Comparison of ENCODE assay signal across 17 cellular contexts in genomic region chr5:68037541-68037940, GRCh38.
DNase-seq lines count a peak whose midpoint lies in the region; ATAC-seq, FAIRE-seq and TF ChIP-seq lines count a peak whose summit lies in the region.
"Had no signal": no experiment of that assay in that cellular context is flagged by ENCODE, and none has a peak within 500 bp of the region (broad histone marks: within the 10 kb centered on the region; RNA-seq: fewer than 3 reads in every experiment).

No MANE protein-coding gene starts in this region.

- no peak for DNase-seq in Right ventricle myocardium inferior (ENCODE audit: missing footprints)
- DNase-seq in Right ventricle myocardium superior: no peak
- DNase-seq in bronchial epithelial cell (ENCODE audit: low read depth): peak; percentile 7
- DNase-seq in foreskin fibroblast: peak; percentile 27 to 45
- DNase-seq in RCC 7860 (ENCODE audit: low spot score): no peak
- DNase-seq: 8988T, H9, NCI-H1417 treated with DMSO at 0.1 percent for 48 hours, NCI-H1930, NCI-H510A treated with DMSO at 0.1 percent for 48 hours, NCI-H82, SK-N-SH had no signal

- intact Hi-C loops in Right ventricle myocardium inferior (cut with DNase I): loop anchor here (10.0 kb wide), 2 partner anchors 123 to 233 kb away; no protein-coding TSS in a partner anchor
- intact Hi-C loops in Right ventricle myocardium superior (cut with DNase I): no loop called here

- no peak for FAIRE-seq in bronchial epithelial cell (lab: Jason Lieb, UNC)
- no peak for FAIRE-seq in RCC 7860 (lab: Jason Lieb, UNC)
- FAIRE-seq: HTR-8/SVneo had no signal

- H3K36me3 ChIP-seq in bronchial epithelial cell (ENCODE audit: control insufficient read depth, insufficient read depth, low read length): no peaks in the 10 kb centered on the region
- H3K36me3 ChIP-seq: BLaER1 had no signal

- H3K4me3 ChIP-seq in bronchial epithelial cell (ENCODE audit: low read depth, low read length) (no peak overlapping the region), foreskin fibroblast (ENCODE audit: low read depth in 1 of 2, low read length in 2 of 2) (no peak overlapping the region)
- H3K4me3 ChIP-seq: BLaER1 had no signal

- peak; percentile 20 for ATAC-seq in Right ventricle myocardium inferior
- ATAC-seq in Right ventricle myocardium superior (ENCODE audit: poor library complexity): no peak
- ATAC-seq in GM18502 (IDR thresholded peaks at IDR 0.05; ENCODE audit: poor library complexity, unreplicated experiment): no peak
- ATAC-seq in GM18873 (IDR thresholded peaks at IDR 0.05; ENCODE audit: low FRiP score, unreplicated experiment): no peak
- ATAC-seq in GM19395 (IDR thresholded peaks at IDR 0.05; ENCODE audit: unreplicated experiment): no peak

- TF ChIP-seq CTCF in bronchial epithelial cell (IDR thresholded peaks at IDR 0.05; ENCODE audit: insufficient read depth, low read length, severe bottlenecking): no peak
- no peak for TF ChIP-seq CTCF in foreskin fibroblast (IDR thresholded peaks at IDR 0.05; ENCODE audit: low read depth, low read length)

- H3K27me3 ChIP-seq in bronchial epithelial cell (ENCODE audit: control insufficient read depth, insufficient read depth, low read length): no peaks in the 10 kb centered on the region
- H3K27me3 ChIP-seq: BLaER1 had no signal

Comparison
In these comparisons a context has a peak if more than half of its experiments do, and no peak if none do; other contexts are left out.
1. DNase-seq: peak in bronchial epithelial cell (single experiment) and foreskin fibroblast (2 of 2); none in Right ventricle myocardium inferior (single experiment), Right ventricle myocardium superior (single experiment) and RCC 7860 (single experiment).